ENCODE assay signal across 1 cellular context in genomic region chr1:9687120-9687875, GRCh38.
TF ChIP-seq lines count a peak whose summit lies in the region.

No MANE protein-coding gene starts in this region.

TF ChIP-seq in WTC11, 78 proteins besides CTCF, POLR2A, EP300 and RAD21 (continued from another document):
- TF ChIP-seq ATF6 (CRISPR knock-in tag; IDR thresholded peaks at IDR 0.05) (no peak), RORB (CRISPR knock-in tag; IDR thresholded peaks at IDR 0.05) (no peak), MYBL2 (CRISPR knock-in tag; IDR thresholded peaks at IDR 0.05) (no peak), ESRRA (CRISPR knock-in tag; IDR thresholded peaks at IDR 0.05; ENCODE audit: borderline replicate concordance) (no peak), USF1 (CRISPR knock-in tag; IDR thresholded peaks at IDR 0.05) (0 out of 2 replicates have a peak, but pooled peaks have one; percentile 5), ZNF138 (CRISPR knock-in tag; conservative IDR thresholded peaks at IDR 0.05) (no peak), FOXJ3 (CRISPR knock-in tag; IDR thresholded peaks at IDR 0.05; ENCODE audit: borderline replicate concordance) (no peak), GABPB1 (CRISPR knock-in tag; IDR thresholded peaks at IDR 0.05) (0 out of 2 replicates have a peak, but pooled peaks have one; percentile 8), USF2 (CRISPR knock-in tag; IDR thresholded peaks at IDR 0.05) (no peak), JAZF1 (CRISPR knock-in tag; IDR thresholded peaks at IDR 0.05) (no peak), PRRX2 (CRISPR knock-in tag; IDR thresholded peaks at IDR 0.05) (no peak), JUN (CRISPR knock-in tag; IDR thresholded peaks at IDR 0.05) (no peak), KAT7 (CRISPR knock-in tag; IDR thresholded peaks at IDR 0.05; ENCODE audit: borderline replicate concordance) (no peak), CBFB (CRISPR knock-in tag; IDR thresholded peaks at IDR 0.05; ENCODE audit: low read depth) (no peak), SP1 (CRISPR knock-in tag; conservative IDR thresholded peaks at IDR 0.05) (peak; percentile 42; the same call in 1 of the 2 replicates), TP53 (CRISPR knock-in tag; IDR thresholded peaks at IDR 0.05) (no peak), ZSCAN18 (CRISPR knock-in tag; IDR thresholded peaks at IDR 0.05) (no peak), ARID4B (CRISPR knock-in tag; IDR thresholded peaks at IDR 0.05; ENCODE audit: borderline replicate concordance) (no peak; the same call in 1 of the 2 replicates), ZNF423 (CRISPR knock-in tag; IDR thresholded peaks at IDR 0.05) (peak; percentile 10; the same call in 1 of the 2 replicates), ZNF512 (CRISPR knock-in tag; IDR thresholded peaks at IDR 0.05; ENCODE audit: borderline replicate concordance) (no peak), ETV6 (CRISPR knock-in tag; IDR thresholded peaks at IDR 0.05) (no peak), GTF2I (CRISPR knock-in tag; conservative IDR thresholded peaks at IDR 0.05) (no peak)
- TF ChIP-seq, protein P1, sequence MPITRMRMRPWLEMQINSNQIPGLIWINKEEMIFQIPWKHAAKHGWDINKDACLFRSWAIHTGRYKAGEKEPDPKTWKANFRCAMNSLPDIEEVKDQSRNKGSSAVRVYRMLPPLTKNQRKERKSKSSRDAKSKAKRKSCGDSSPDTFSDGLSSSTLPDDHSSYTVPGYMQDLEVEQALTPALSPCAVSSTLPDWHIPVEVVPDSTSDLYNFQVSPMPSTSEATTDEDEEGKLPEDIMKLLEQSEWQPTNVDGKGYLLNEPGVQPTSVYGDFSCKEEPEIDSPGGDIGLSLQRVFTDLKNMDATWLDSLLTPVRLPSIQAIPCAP (CRISPR knock-in tag; IDR thresholded peaks at IDR 0.05), result no peak
- TF ChIP-seq, protein P2, sequence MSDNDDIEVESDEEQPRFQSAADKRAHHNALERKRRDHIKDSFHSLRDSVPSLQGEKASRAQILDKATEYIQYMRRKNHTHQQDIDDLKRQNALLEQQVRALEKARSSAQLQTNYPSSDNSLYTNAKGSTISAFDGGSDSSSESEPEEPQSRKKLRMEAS (CRISPR knock-in tag; IDR thresholded peaks at IDR 0.05), result peak; percentile 35; the same call in 1 of the 2 replicates
- TF ChIP-seq, protein P3, sequence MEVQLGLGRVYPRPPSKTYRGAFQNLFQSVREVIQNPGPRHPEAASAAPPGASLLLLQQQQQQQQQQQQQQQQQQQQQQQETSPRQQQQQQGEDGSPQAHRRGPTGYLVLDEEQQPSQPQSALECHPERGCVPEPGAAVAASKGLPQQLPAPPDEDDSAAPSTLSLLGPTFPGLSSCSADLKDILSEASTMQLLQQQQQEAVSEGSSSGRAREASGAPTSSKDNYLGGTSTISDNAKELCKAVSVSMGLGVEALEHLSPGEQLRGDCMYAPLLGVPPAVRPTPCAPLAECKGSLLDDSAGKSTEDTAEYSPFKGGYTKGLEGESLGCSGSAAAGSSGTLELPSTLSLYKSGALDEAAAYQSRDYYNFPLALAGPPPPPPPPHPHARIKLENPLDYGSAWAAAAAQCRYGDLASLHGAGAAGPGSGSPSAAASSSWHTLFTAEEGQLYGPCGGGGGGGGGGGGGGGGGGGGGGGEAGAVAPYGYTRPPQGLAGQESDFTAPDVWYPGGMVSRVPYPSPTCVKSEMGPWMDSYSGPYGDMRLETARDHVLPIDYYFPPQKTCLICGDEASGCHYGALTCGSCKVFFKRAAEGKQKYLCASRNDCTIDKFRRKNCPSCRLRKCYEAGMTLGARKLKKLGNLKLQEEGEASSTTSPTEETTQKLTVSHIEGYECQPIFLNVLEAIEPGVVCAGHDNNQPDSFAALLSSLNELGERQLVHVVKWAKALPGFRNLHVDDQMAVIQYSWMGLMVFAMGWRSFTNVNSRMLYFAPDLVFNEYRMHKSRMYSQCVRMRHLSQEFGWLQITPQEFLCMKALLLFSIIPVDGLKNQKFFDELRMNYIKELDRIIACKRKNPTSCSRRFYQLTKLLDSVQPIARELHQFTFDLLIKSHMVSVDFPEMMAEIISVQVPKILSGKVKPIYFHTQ (CRISPR knock-in tag; IDR thresholded peaks at IDR 0.05), result no peak
